ENCODE assay signal across 26 cellular contexts in the genomic region with DNA sequence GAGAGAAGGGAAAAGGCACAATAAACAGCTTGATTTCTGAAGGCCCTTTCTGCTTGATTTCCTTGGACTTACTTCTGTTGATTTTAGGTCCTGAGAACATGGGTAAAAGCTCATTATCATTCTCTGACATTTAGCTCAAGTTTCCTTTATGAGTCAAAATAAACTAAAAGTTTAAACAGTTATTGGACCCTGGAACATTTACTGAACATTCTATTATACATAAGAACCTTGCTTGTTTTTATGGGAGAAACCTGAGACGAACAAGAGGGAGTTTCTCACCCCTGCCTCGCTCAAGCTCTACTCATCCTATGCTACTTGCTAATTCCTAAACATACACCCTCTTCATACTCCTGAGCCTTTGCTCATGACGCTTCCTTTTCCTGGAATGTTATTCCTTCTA.
A peak's percentile ranks its signal among the peaks of the same experiment; 100 is the strongest.
DNase-seq lines count a peak whose midpoint lies in the region; ATAC-seq, FAIRE-seq and TF ChIP-seq lines count a peak whose summit lies in the region.
"Had no signal": no experiment of that assay in that cellular context is flagged by ENCODE, and none has a peak within 500 bp of the region (broad histone marks: within the 10 kb centered on the region; RNA-seq: fewer than 3 reads in every experiment).

No MANE protein-coding gene starts in this region.

- H3K27me3 Mint-ChIP-seq in nephron progenitor cell (ENCODE audit: low read depth, poor library complexity): no peaks in the 10 kb centered on the region

- in situ Hi-C loops in astrocyte of the spinal cord (cut with HindIII; ENCODE audit: low sequenced_read_pairs): no loop called here

- peaks cover 19% of the 10 kb centered on the region for H3K4me1 Mint-ChIP-seq in nephron progenitor cell

- ATAC-seq in A549: no peak
- ATAC-seq in GM18867 (IDR thresholded peaks at IDR 0.05; ENCODE audit: unreplicated experiment): no peak
- ATAC-seq in HG03521 (IDR thresholded peaks at IDR 0.05; ENCODE audit: unreplicated experiment): no peak
- ATAC-seq: K562 had no signal

- DNase-seq in A549 (ENCODE audit: low read depth in 1 of 2, low spot score in 1 of 2) (peak in 1 of 2 experiments; percentile 4), Daoy (ENCODE audit: low read depth) (peak; percentile 23), astrocyte of the spinal cord (ENCODE audit: low read depth, low spot score) (peak; percentile 19), nephron progenitor cell (no peak), GOT3 (lab: John Stamatoyannopoulos, UW) (no peak)
- DNase-seq: AML-193; Caco-2; CD4-positive, alpha-beta memory T cell; DMS 273 treated with DMSO at 0.1 percent for 48 hours; DND-41; H7; HFFc6; Kasumi-1; NCI-H1105; NCI-H1436 treated with DMSO at 0.1 percent for 48 hours; NCI-H187 treated with DMSO at 0.1 percent for 48 hours; NCI-H2107; NCI-H446; NCI-H524 treated with DMSO at 0.1 percent for 48 hours; NCI-H774 had no signal

- H3K27ac Mint-ChIP-seq in nephron progenitor cell: peak overlapping the region; percentile 10
- H3K27ac Mint-ChIP-seq: CD4-positive, alpha-beta memory T cell; HFFc6 had no signal

- H3K36me3 Mint-ChIP-seq in nephron progenitor cell (ENCODE audit: low read depth): no peaks in the 10 kb centered on the region
- H3K36me3 Mint-ChIP-seq: CD4-positive, alpha-beta memory T cell had no signal

- no peak for TF ChIP-seq EP300 in A549 (IDR thresholded peaks at IDR 0.05)

- CTCF ChIA-PET in A549 (lab: Yijun Ruan, JAX): no interaction called here

- H3K4me1 ChIP-seq in A549: no peaks in the 10 kb centered on the region
- H3K4me1 ChIP-seq: BLaER1 treated with 17β-estradiol and CSF1 and Interleukin-3, amounts not matched to agents 10 nM and 100 nM; Caco-2 had no signal

- no peak for TF ChIP-seq CTCF in A549 (IDR thresholded peaks at IDR 0.05)
- no peak for TF ChIP-seq CTCF in astrocyte of the spinal cord (IDR thresholded peaks at IDR 0.05; ENCODE audit: low read depth, low read length)
- no peak for TF ChIP-seq CTCF in nephron progenitor cell (IDR thresholded peaks at IDR 0.05)

- peak overlapping the region; percentile 40; the same call in 2 of the 3 replicates for H3K4me2 ChIP-seq in A549
- H3K4me2 ChIP-seq: BLaER1 treated with 17β-estradiol and CSF1 and Interleukin-3, amounts not matched to agents 10 nM and 100 nM had no signal

- TF ChIP-seq RAD21 in A549 (conservative IDR thresholded peaks at IDR 0.05 in 1 of 2, IDR thresholded peaks at IDR 0.05 in 1 of 2): no peak

- WGBS in A549 (ENCODE audit: missing lambda C conversion rate): 11% methylated on average over 3 of the region's 3 CpGs

- no peaks in the 10 kb centered on the region for H3K9me3 Mint-ChIP-seq in nephron progenitor cell
- H3K9me3 Mint-ChIP-seq: HFFc6 had no signal

- H3K27ac ChIP-seq in A549: no peak overlapping the region
- H3K27ac ChIP-seq: BLaER1 treated with 17β-estradiol and CSF1 and Interleukin-3, amounts not matched to agents 10 nM and 100 nM had no signal

- no peak for TF ChIP-seq POLR2A in A549 (IDR thresholded peaks at IDR 0.05; ENCODE audit: low read length)

- FAIRE-seq in A549 (lab: Jason Lieb, UNC): no peak
- FAIRE-seq: A204.1, GM18507, K562 had no signal

- H3K9me3 ChIP-seq in A549: no peaks in the 10 kb centered on the region
- H3K9me3 ChIP-seq: BLaER1 treated with 17β-estradiol and CSF1 and Interleukin-3, amounts not matched to agents 10 nM and 100 nM; Caco-2 had no signal

- H3K4me3 Mint-ChIP-seq in nephron progenitor cell: no peak overlapping the region
- H3K4me3 Mint-ChIP-seq: CD4-positive, alpha-beta memory T cell; HFFc6 had no signal

- POLR2A ChIA-PET in A549 (lab: Yijun Ruan, JAX): no interaction called here

- no peak overlapping the region for H3K4me3 ChIP-seq in A549
- no peak overlapping the region for H3K4me3 ChIP-seq in astrocyte of the spinal cord (ENCODE audit: low read depth, low read length)
- H3K4me3 ChIP-seq: BLaER1 treated with 17β-estradiol and CSF1 and Interleukin-3, amounts not matched to agents 10 nM and 100 nM; K562 had no signal

TF ChIP-seq in A549, 52 proteins besides CTCF, POLR2A, EP300 and RAD21:
- TF ChIP-seq HOXB13 (CRISPR knock-in tag; IDR thresholded peaks at IDR 0.05; ENCODE audit: low read depth) (no peak), USF2 (IDR thresholded peaks at IDR 0.05) (no peak), HOXB5 (CRISPR knock-in tag; IDR thresholded peaks at IDR 0.05) (no peak), TFCP2L1 (CRISPR knock-in tag; IDR thresholded peaks at IDR 0.05) (no peak), NPAS2 (CRISPR knock-in tag; IDR thresholded peaks at IDR 0.05; ENCODE audit: borderline replicate concordance) (no peak), HDAC2 (IDR thresholded peaks at IDR 0.05) (no peak), EHMT2 (IDR thresholded peaks at IDR 0.05; ENCODE audit: low read depth) (no peak), JUN (IDR thresholded peaks at IDR 0.05) (no peak), TP53 (CRISPR knock-in tag; IDR thresholded peaks at IDR 0.05) (no peak), HMGXB4 (CRISPR knock-in tag; IDR thresholded peaks at IDR 0.05; ENCODE audit: borderline replicate concordance) (no peak), MAX (IDR thresholded peaks at IDR 0.05) (no peak), MAFK (IDR thresholded peaks at IDR 0.05; ENCODE audit: partially characterized antibody) (no peak), CBX8 (IDR thresholded peaks at IDR 0.05) (no peak), FOSB (CRISPR knock-in tag; IDR thresholded peaks at IDR 0.05) (no peak), KDM1A (IDR thresholded peaks at IDR 0.05; ENCODE audit: low read depth) (no peak), KDM5A (IDR thresholded peaks at IDR 0.05) (no peak), HOXA7 (CRISPR knock-in tag; IDR thresholded peaks at IDR 0.05) (no peak), HEYL (CRISPR knock-in tag; IDR thresholded peaks at IDR 0.05) (no peak)
- TF ChIP-seq, protein P1, sequence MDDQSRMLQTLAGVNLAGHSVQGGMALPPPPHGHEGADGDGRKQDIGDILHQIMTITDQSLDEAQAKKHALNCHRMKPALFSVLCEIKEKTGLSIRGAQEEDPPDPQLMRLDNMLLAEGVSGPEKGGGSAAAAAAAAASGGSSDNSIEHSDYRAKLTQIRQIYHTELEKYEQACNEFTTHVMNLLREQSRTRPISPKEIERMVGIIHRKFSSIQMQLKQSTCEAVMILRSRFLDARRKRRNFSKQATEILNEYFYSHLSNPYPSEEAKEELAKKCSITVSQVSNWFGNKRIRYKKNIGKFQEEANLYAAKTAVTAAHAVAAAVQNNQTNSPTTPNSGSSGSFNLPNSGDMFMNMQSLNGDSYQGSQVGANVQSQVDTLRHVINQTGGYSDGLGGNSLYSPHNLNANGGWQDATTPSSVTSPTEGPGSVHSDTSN (IDR thresholded peaks at IDR 0.05): no peak
- TF ChIP-seq, protein P2, sequence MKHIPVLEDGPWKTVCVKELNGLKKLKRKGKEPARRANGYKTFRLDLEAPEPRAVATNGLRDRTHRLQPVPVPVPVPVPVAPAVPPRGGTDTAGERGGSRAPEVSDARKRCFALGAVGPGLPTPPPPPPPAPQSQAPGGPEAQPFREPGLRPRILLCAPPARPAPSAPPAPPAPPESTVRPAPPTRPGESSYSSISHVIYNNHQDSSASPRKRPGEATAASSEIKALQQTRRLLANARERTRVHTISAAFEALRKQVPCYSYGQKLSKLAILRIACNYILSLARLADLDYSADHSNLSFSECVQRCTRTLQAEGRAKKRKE (CRISPR knock-in tag; IDR thresholded peaks at IDR 0.05; ENCODE audit: low read depth): no peak

Comparison
In these comparisons a context has a peak if more than half of its experiments do, and no peak if none do; other contexts are left out.
1. DNase-seq: peak in Daoy (single experiment) and astrocyte of the spinal cord (single experiment); none in nephron progenitor cell (single experiment) and GOT3 (single experiment).